In the genomic region with DNA sequence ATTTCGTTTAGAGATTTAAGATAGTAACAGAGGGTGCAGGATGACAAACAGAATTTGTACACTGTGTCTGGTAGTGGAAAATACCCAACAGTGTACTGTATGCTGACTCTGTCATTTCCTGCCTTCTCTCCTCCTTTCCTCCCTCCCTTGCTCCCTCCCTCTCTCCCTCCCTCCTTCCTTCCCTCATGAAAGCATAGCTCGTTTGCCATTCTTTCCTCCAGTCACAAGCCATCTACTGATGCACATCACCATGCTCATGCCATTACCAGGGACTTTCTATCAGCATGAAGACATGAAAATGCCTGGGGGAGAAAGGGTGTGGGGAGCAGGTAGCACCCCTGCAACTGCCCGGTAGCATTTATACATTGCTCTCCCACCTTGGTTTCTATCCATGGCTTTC, we compare ENCODE assay signal across 16 cellular contexts. TPM values are rescaled to one million over a fixed set of nuclear protein-coding genes. Genes with fewer than 3 reads are reported as not detected.
"Had no signal": no experiment of that assay in that cellular context is flagged by ENCODE, and none has a peak within 500 bp of the region (broad histone marks: within the 10 kb centered on the region; RNA-seq: fewer than 3 reads in every experiment).

No MANE protein-coding gene starts in this region.

RNA-seq across cellular contexts. Expression of a gene that starts 37.0 kb away (rescaled TPM):
- total RNA-seq: activated CD4-positive, alpha-beta memory T cell treated with anti-CD3 and anti-CD28 coated beads, Interleukin-2, amount 10 ng/mL, durations not matched to agents 7 days and 5 days; activated CD4-positive, alpha-beta T cell treated with anti-CD3 and anti-CD28 coated beads, Interleukin-2, amount 10 ng/mL, durations not matched to agents 7 days and 5 days; activated naive CD8-positive, alpha-beta T cell treated with anti-CD3 and anti-CD28 coated beads, Interleukin-2, amount 10 ng/mL, durations not matched to agents 7 days and 5 days; chondrocyte; gastroesophageal sphincter; hepatocyte; kidney; left colon; naive thymus-derived CD8-positive, alpha-beta T cell; neural crest cell; psoas muscle; sigmoid colon; smooth muscle cell; uterus; WTC11 had no signal
- polyA plus RNA-seq: esophagus; hepatocyte; naive thymus-derived CD8-positive, alpha-beta T cell; psoas muscle; sigmoid colon; smooth muscle cell had no signal
